Comparison of ENCODE assay signal across 8 cellular contexts in the genomic region with DNA sequence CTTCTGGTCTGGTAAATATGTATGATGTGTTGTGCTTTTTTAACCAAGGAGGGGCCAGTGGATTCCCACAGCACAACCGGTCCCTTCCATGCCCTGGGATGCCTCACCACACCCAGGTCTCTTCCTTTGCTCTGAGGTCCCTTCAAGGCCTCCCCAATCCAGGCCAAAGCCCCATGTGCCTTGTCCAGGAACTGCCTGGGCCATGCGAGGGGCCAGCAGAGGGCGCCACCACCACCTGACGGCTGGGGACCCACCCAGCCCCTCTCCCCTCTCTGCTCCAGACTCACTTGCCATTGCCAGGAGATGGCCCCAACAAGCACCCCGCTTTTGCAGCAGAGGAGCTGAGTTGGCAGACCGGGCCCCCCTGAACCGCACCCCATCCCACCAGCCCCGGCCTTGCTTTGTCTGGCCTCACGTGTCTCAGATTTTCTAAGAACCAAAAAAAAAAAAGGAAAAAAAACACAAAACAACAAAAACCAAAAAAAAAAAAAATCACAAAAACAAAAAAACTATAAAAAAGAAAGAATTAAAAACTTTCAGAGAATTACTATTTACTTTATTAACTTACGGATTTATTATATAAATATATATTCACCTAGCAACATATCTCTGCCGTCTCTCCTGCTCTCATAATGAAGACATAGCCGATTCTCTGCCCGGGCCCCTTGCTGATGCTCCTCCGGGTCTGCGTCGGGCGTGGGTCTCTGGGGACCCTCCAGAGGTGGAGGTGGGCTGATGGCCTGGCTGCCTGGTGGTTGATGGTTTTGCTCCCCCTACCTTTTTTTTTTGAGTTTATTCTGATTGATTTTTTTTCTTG. TPM values are rescaled to one million over a fixed set of nuclear protein-coding genes. Genes with fewer than 3 reads are reported as not detected.
DNase-seq lines count a peak whose midpoint lies in the region; ATAC-seq, FAIRE-seq and TF ChIP-seq lines count a peak whose summit lies in the region.

No MANE protein-coding gene starts in this region.

- peak; percentile 65 for DNase-seq in Caki2 (ENCODE audit: low read depth)
- peak; percentile 54 for DNase-seq in HTR-8/SVneo (ENCODE audit: insufficient read length, low spot score)
- DNase-seq in SK-N-SH = peak; percentile 91
- DNase-seq in activated naive CD4-positive, alpha-beta T cell treated with anti-CD3 and anti-CD28 coated beads, Interleukin-2, amount 10 ng/mL, durations not matched to agents 7 days and 5 days = peak; percentile 87
- peak; percentile 72 for DNase-seq in left ventricle myocardium inferior
- DNase-seq in stimulated activated CD4-positive, alpha-beta T cell treated with anti-CD3 and anti-CD28 coated beads, Interleukin-15, amount 100 ng/mL, for 24 hours = peak; percentile 87

- no peak overlapping the region for H3K4me2 ChIP-seq in SK-N-SH

- in situ Hi-C loops in Caki2 (cut with HindIII; ENCODE audit: low pct_unique_long_range_greater_than_20kb, low sequenced_read_pairs) = no loop called here

- no peaks in the 10 kb centered on the region for H3K9me2 ChIP-seq in SK-N-SH

- H2AFZ ChIP-seq in SK-N-SH (ENCODE audit: low read depth) = no peak overlapping the region

- H3K27me3 Mint-ChIP-seq in activated naive CD4-positive, alpha-beta T cell treated with anti-CD3 and anti-CD28 coated beads, Interleukin-2, amount 10 ng/mL, durations not matched to agents 7 days and 5 days = peaks cover 2% of the 10 kb centered on the region

- WGBS in SK-N-SH (ENCODE audit: low lambda C conversion rate) = 87% methylated on average over 12 of the region's 17 CpGs

- CTCF ChIA-PET in SK-N-SH (lab: Yijun Ruan, JAX) = interaction anchor here (0.6 to 1.6 kb wide), 13 partner anchors 11 to 327 kb away, joined by 3 to 6 read pairs (median 3); partner anchors contain the start of genes CAPN12, FAM98C, MRPS12 and SARS2
- CTCF ChIA-PET in activated naive CD4-positive, alpha-beta T cell treated with anti-CD3 and anti-CD28 coated beads, Interleukin-2, amount 10 ng/mL, durations not matched to agents 7 days and 5 days (lab: Charles Lee) = interaction anchor here (0.6 to 1.4 kb wide), 4 partner anchors 10 to 204 kb away, joined by 3 to 4 read pairs (median 4); no protein-coding TSS in a partner anchor

- H3K27ac Mint-ChIP-seq in activated naive CD4-positive, alpha-beta T cell treated with anti-CD3 and anti-CD28 coated beads, Interleukin-2, amount 10 ng/mL, durations not matched to agents 7 days and 5 days = peak overlapping the region; percentile 62

- no peaks in the 10 kb centered on the region; the same call in 1 of the 2 replicates for H3K79me2 ChIP-seq in SK-N-SH (ENCODE audit: insufficient read depth)

- no peaks in the 10 kb centered on the region for H3K9me3 Mint-ChIP-seq in activated naive CD4-positive, alpha-beta T cell treated with anti-CD3 and anti-CD28 coated beads, Interleukin-2, amount 10 ng/mL, durations not matched to agents 7 days and 5 days

- H3K4me1 ChIP-seq in SK-N-SH (ENCODE audit: control insufficient read depth in 1 of 2, insufficient read depth in 2 of 2, low read depth in 1 of 2, low read length in 1 of 2) = peaks cover 0 to 12% of the 10 kb centered on the region in 2 experiments; a peak in 2 of 4 replicates
- H3K4me1 ChIP-seq in left ventricle myocardium inferior = peaks cover 88% of the 10 kb centered on the region

- POLR2A ChIA-PET in SK-N-SH (lab: Yijun Ruan, JAX) = interaction anchor here (0.5 kb wide), 1 partner anchor 102 kb away, joined by 4 read pairs; no protein-coding TSS in a partner anchor

- H3K27ac ChIP-seq in SK-N-SH (ENCODE audit: low read depth in 2 of 2, low read length in 1 of 2) (no peak overlapping the region), left ventricle myocardium inferior (replicated peaks) (peak overlapping the region; percentile 91)

- H3K4me3 ChIP-seq in SK-N-SH (ENCODE audit: low read depth in 2 of 2, low read length in 1 of 2) (peak overlapping the region in 1 of 2 experiments; percentile 19; a peak in 1 of 4 replicates), left ventricle myocardium inferior (no peak overlapping the region)

- ATAC-seq in GM21360 (IDR thresholded peaks at IDR 0.05; ENCODE audit: unreplicated experiment) (no peak), GM21723 (IDR thresholded peaks at IDR 0.05; ENCODE audit: unreplicated experiment) (no peak)

- no peak for FAIRE-seq in HTR-8/SVneo (lab: Jason Lieb, UNC)

- peaks cover 35% of the 10 kb centered on the region for H3K4me1 Mint-ChIP-seq in activated naive CD4-positive, alpha-beta T cell treated with anti-CD3 and anti-CD28 coated beads, Interleukin-2, amount 10 ng/mL, durations not matched to agents 7 days and 5 days

- H4K20me1 ChIP-seq in SK-N-SH (ENCODE audit: insufficient read depth) = peaks cover 10% of the 10 kb centered on the region; the same call in 1 of the 2 replicates

- peaks cover 32% of the 10 kb centered on the region for H3K36me3 Mint-ChIP-seq in activated naive CD4-positive, alpha-beta T cell treated with anti-CD3 and anti-CD28 coated beads, Interleukin-2, amount 10 ng/mL, durations not matched to agents 7 days and 5 days

- TF ChIP-seq EP300 in SK-N-SH (IDR thresholded peaks at IDR 0.05; ENCODE audit: borderline replicate concordance in 1 of 2, low read depth in 1 of 2, low read length in 1 of 2) = no peak

- H3K4me3 Mint-ChIP-seq in activated naive CD4-positive, alpha-beta T cell treated with anti-CD3 and anti-CD28 coated beads, Interleukin-2, amount 10 ng/mL, durations not matched to agents 7 days and 5 days = no peak overlapping the region

- no peaks in the 10 kb centered on the region for H3K27me3 ChIP-seq in SK-N-SH (ENCODE audit: insufficient read depth)
- H3K27me3 ChIP-seq in left ventricle myocardium inferior (ENCODE audit: low read depth) = no peaks in the 10 kb centered on the region

- H3K9ac ChIP-seq in SK-N-SH = no peak overlapping the region

- peaks cover 42 to 62% of the 10 kb centered on the region in 2 experiments for H3K36me3 ChIP-seq in SK-N-SH (replicated peaks in 1 of 2; ENCODE audit: control insufficient read depth in 1 of 2, insufficient read depth in 2 of 2, low read length in 1 of 2)
- H3K36me3 ChIP-seq in left ventricle myocardium inferior = peaks cover 69% of the 10 kb centered on the region

- intact Hi-C loops in left ventricle myocardium inferior (cut with micrococcal nuclease) = no loop called here

- H3K9me3 ChIP-seq in SK-N-SH (no peaks in the 10 kb centered on the region), left ventricle myocardium inferior (replicated peaks) (no peaks in the 10 kb centered on the region)

- H3F3A ChIP-seq in SK-N-SH (replicated peaks; ENCODE audit: insufficient read depth) = peaks cover 51% of the 10 kb centered on the region

- TF ChIP-seq CTCF in SK-N-SH (IDR thresholded peaks at IDR 0.05) = peak; percentile 82
- peak; percentile 86 for TF ChIP-seq CTCF in left ventricle myocardium inferior (IDR thresholded peaks at IDR 0.05; ENCODE audit: borderline replicate concordance)

- TF ChIP-seq RAD21 in SK-N-SH (IDR thresholded peaks at IDR 0.05; ENCODE audit: low read length) = peak; percentile 71

TF ChIP-seq in SK-N-SH, 30 proteins besides CTCF, POLR2A, EP300 and RAD21:
- TF ChIP-seq SMC3 (IDR thresholded peaks at IDR 0.05; ENCODE audit: low read depth, low read length) (peak; percentile 65), GABPA (IDR thresholded peaks at IDR 0.05; ENCODE audit: low read depth) (no peak)
- TF ChIP-seq, protein P1, sequence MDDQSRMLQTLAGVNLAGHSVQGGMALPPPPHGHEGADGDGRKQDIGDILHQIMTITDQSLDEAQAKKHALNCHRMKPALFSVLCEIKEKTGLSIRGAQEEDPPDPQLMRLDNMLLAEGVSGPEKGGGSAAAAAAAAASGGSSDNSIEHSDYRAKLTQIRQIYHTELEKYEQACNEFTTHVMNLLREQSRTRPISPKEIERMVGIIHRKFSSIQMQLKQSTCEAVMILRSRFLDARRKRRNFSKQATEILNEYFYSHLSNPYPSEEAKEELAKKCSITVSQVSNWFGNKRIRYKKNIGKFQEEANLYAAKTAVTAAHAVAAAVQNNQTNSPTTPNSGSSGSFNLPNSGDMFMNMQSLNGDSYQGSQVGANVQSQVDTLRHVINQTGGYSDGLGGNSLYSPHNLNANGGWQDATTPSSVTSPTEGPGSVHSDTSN (IDR thresholded peaks at IDR 0.05) = no peak

RNA-seq across cellular contexts. Expression of gene CAPN12, which starts 14.4 kb away (rescaled TPM):
- 0.46 and 2.3 TPM in 2 replicates for total RNA-seq in Caki2 (2014; rRNA removed; shearing (Covaris generic); ENCODE audit: low replicate concordance)
- polyA plus RNA-seq in SK-N-SH (2012; rRNA removed) = 1.7 and 3.0 TPM in 2 replicates
- 0.48 and 0.50 TPM in 2 replicates for polyA plus RNA-seq in SK-N-SH (2012; cell fraction: cytosol; rRNA removed)
- 14.5 and 19.0 TPM in 2 replicates for polyA plus RNA-seq in SK-N-SH (2012; cell fraction: nucleus; rRNA removed)
- total RNA-seq in left ventricle myocardium inferior = 0.22 TPM

RNA-seq across cellular contexts. Expression of gene LGALS7, which starts 43.5 kb away (rescaled TPM):
- not detected in 2 replicates for total RNA-seq in Caki2 (2014; rRNA removed; shearing (Covaris generic); ENCODE audit: low replicate concordance)
- polyA plus RNA-seq in SK-N-SH (2012; rRNA removed) = not detected in 2 replicates
- not detected in 2 replicates for polyA plus RNA-seq in SK-N-SH (2012; cell fraction: cytosol; rRNA removed)
- not detected in 2 replicates for polyA plus RNA-seq in SK-N-SH (2012; cell fraction: nucleus; rRNA removed)
- not detected for total RNA-seq in left ventricle myocardium inferior

RNA-seq across cellular contexts. Expression of gene LGALS7B, which starts 59.1 kb away (rescaled TPM):
- total RNA-seq in Caki2 (2014; rRNA removed; shearing (Covaris generic); ENCODE audit: low replicate concordance) = not detected in 2 replicates
- not detected in 2 replicates for polyA plus RNA-seq in SK-N-SH (2012; rRNA removed)
- not detected in 2 replicates for polyA plus RNA-seq in SK-N-SH (2012; cell fraction: cytosol; rRNA removed)
- polyA plus RNA-seq in SK-N-SH (2012; cell fraction: nucleus; rRNA removed) = not detected in 2 replicates
- total RNA-seq in left ventricle myocardium inferior = not detected
